In the genomic region with DNA sequence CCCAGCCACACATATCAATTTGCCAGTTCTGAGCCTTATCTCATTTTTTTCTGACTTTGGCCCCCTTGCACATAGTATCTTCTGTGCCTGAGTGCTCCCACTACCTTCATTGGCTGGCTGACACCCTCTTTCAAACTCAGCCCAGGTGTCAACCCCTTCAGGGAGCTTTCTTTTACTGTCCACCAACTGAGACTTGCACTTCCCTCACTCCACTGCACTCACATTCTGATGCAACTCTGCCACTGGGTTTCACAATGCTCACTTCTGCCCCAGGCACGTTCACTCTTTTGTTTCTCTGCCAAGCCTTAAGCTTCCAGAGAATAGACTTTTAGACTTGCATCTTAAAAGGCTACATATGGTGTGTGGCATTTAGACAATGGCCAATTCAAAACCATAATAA, we compare ENCODE assay signal across 11 cellular contexts.
A peak's percentile ranks its signal among the peaks of the same experiment; 100 is the strongest.
DNase-seq lines count a peak whose midpoint lies in the region; ATAC-seq and TF ChIP-seq lines count a peak whose summit lies in the region.
"Had no signal": no experiment of that assay in that cellular context is flagged by ENCODE, and none has a peak within 500 bp of the region (broad histone marks: within the 10 kb centered on the region; RNA-seq: fewer than 3 reads in every experiment).

No MANE protein-coding gene starts in this region.

- H3K27me3 ChIP-seq in NT2/D1 (ENCODE audit: insufficient read depth, insufficient read length) (no peaks in the 10 kb centered on the region), fibroblast of lung (ENCODE audit: control insufficient read depth, insufficient read depth, low read length) (no peaks in the 10 kb centered on the region)

- no peak for TF ChIP-seq CTCF in fibroblast of lung (conservative IDR thresholded peaks at IDR 0.05 in 1 of 2, IDR thresholded peaks at IDR 0.05 in 1 of 2; ENCODE audit: low read depth in 1 of 2, low read length in 2 of 2)

- H3K9ac ChIP-seq in NT2/D1 (ENCODE audit: insufficient read length, low read depth): no peak overlapping the region
- no peak overlapping the region for H3K9ac ChIP-seq in fibroblast of lung (ENCODE audit: insufficient read depth, low read length)

- H2AFZ ChIP-seq in fibroblast of lung (ENCODE audit: low read length): no peak overlapping the region

- H3K36me3 ChIP-seq in NT2/D1 (ENCODE audit: insufficient read depth, insufficient read length, low read length): no peaks in the 10 kb centered on the region
- no peaks in the 10 kb centered on the region for H3K36me3 ChIP-seq in fibroblast of lung (ENCODE audit: control insufficient read depth, insufficient read depth, low read length)

- ATAC-seq in GM21825 (IDR thresholded peaks at IDR 0.05; ENCODE audit: unreplicated experiment): no peak

- no peak overlapping the region for H3K4me2 ChIP-seq in fibroblast of lung (ENCODE audit: extremely low read depth, insufficient read depth, low read length)

- CTCF ChIA-PET in HEK293T (lab: Yijun Ruan, JAX): no interaction called here

- H3K4me3 ChIP-seq in NT2/D1 (ENCODE audit: insufficient read length, low read depth) (no peak overlapping the region), fibroblast of lung (replicated peaks in 1 of 4; ENCODE audit: control extremely low read depth in 1 of 4, insufficient read depth in 1 of 4, low read depth in 3 of 4, low read length in 4 of 4) (no peak overlapping the region), skeletal muscle cell (ENCODE audit: low read depth, low read length) (no peak overlapping the region)

- H3K4me1 ChIP-seq in NT2/D1 (ENCODE audit: insufficient read depth, insufficient read length) (no peaks in the 10 kb centered on the region), fibroblast of lung (ENCODE audit: control insufficient read depth, extremely low read depth, insufficient read depth, low read length) (no peaks in the 10 kb centered on the region)

- POLR2A ChIA-PET in HEK293T (lab: Yijun Ruan, JAX): no interaction called here

- H3K9me3 ChIP-seq in NT2/D1 (ENCODE audit: insufficient read depth, low read length) (peaks cover 15% of the 10 kb centered on the region; the same call in 1 of the 2 replicates), fibroblast of lung (ENCODE audit: control insufficient read depth, insufficient read depth, low read depth, low read length) (no peaks in the 10 kb centered on the region)

- no peak overlapping the region for H3K27ac ChIP-seq in fibroblast of lung (ENCODE audit: insufficient read depth, low read length)

- H4K20me1 ChIP-seq in fibroblast of lung (ENCODE audit: control insufficient read depth, extremely low read depth, insufficient read depth, low read length): no peaks in the 10 kb centered on the region

- DNase-seq in NCI-H1105 treated with DMSO at 0.1 percent for 48 hours (lab: John Stamatoyannopoulos, UW) (peak; percentile 9), NCI-H1105 (lab: John Stamatoyannopoulos, UW) (no peak), NT2/D1 (ENCODE audit: low read depth, low spot score) (peak; percentile 11), fibroblast of lung (ENCODE audit: low read depth in 2 of 2) (peak; percentile 38 to 95), skeletal muscle cell (ENCODE audit: low read depth) (peak; percentile 84), Kasumi-1 (lab: John Stamatoyannopoulos, UW) (no peak), HEK293T (ENCODE audit: extremely low spot score) (no peak)
- DNase-seq: activated gamma-delta T cell, H9, naive B cell had no signal

- no peaks in the 10 kb centered on the region for H3K79me2 ChIP-seq in fibroblast of lung (ENCODE audit: control insufficient read depth, insufficient read depth, low read length)

TF ChIP-seq in HEK293T, 16 proteins besides CTCF, POLR2A, EP300 and RAD21:
- TF ChIP-seq ELF4 (IDR thresholded peaks at IDR 0.05): no peak
- no peak for TF ChIP-seq CTBP1 (IDR thresholded peaks at IDR 0.05; ENCODE audit: borderline replicate concordance)
- TF ChIP-seq FOXA1 (IDR thresholded peaks at IDR 0.05): no peak
- no peak for TF ChIP-seq SUZ12 (IDR thresholded peaks at IDR 0.05)
- TF ChIP-seq BHLHE40 (IDR thresholded peaks at IDR 0.05; ENCODE audit: borderline replicate concordance): no peak
- no peak for TF ChIP-seq FOXM1 (IDR thresholded peaks at IDR 0.05; ENCODE audit: borderline replicate concordance)
- no peak for TF ChIP-seq NFRKB (IDR thresholded peaks at IDR 0.05)
- TF ChIP-seq SP1 (IDR thresholded peaks at IDR 0.05): no peak
- no peak for TF ChIP-seq L3MBTL2 (conservative IDR thresholded peaks at IDR 0.05)
- TF ChIP-seq, protein P1, sequence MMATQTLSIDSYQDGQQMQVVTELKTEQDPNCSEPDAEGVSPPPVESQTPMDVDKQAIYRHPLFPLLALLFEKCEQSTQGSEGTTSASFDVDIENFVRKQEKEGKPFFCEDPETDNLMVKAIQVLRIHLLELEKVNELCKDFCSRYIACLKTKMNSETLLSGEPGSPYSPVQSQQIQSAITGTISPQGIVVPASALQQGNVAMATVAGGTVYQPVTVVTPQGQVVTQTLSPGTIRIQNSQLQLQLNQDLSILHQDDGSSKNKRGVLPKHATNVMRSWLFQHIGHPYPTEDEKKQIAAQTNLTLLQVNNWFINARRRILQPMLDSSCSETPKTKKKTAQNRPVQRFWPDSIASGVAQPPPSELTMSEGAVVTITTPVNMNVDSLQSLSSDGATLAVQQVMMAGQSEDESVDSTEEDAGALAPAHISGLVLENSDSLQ (IDR thresholded peaks at IDR 0.05): no peak
- no peak for TF ChIP-seq ZNF384 (IDR thresholded peaks at IDR 0.05)

Comparison
In these comparisons a context has a peak if more than half of its experiments do, and no peak if none do; other contexts are left out.
1. DNase-seq: peak in NCI-H1105 treated with DMSO at 0.1 percent for 48 hours (single experiment), NT2/D1 (single experiment), fibroblast of lung (2 of 2) and skeletal muscle cell (single experiment); none in NCI-H1105 (single experiment), Kasumi-1 (0 of 2) and HEK293T (single experiment).